ENCODE assay signal across 9 cellular contexts in genomic region chr3:194269610-194270145, GRCh38.
DNase-seq lines count a peak whose midpoint lies in the region; ATAC-seq and TF ChIP-seq lines count a peak whose summit lies in the region.
"Had no signal": no experiment of that assay in that cellular context is flagged by ENCODE, and none has a peak within 500 bp of the region (broad histone marks: within the 10 kb centered on the region; RNA-seq: fewer than 3 reads in every experiment).

No MANE protein-coding gene starts in this region.

- peak overlapping the region; percentile 29 to 85 (median 72) for H3K27ac ChIP-seq in stomach

- no peaks in the 10 kb centered on the region for H3K27me3 ChIP-seq in H7 (ENCODE audit: control insufficient read depth, insufficient read depth, low read length)
- H3K27me3 ChIP-seq in stomach, result no peaks in the 10 kb centered on the region

- no peak overlapping the region for H3K4me3 Mint-ChIP-seq in chondrocyte (ENCODE audit: unreplicated experiment)

- peak; percentile 86 for TF ChIP-seq EP300 in stomach (IDR thresholded peaks at IDR 0.05)

- H3K9me3 Mint-ChIP-seq in chondrocyte (ENCODE audit: low read depth), result no peaks in the 10 kb centered on the region

- peak; percentile 6 for ATAC-seq in left lobe of liver
- no peak for ATAC-seq in GM21825 (IDR thresholded peaks at IDR 0.05; ENCODE audit: unreplicated experiment)
- ATAC-seq in GM18909 (IDR thresholded peaks at IDR 0.05; ENCODE audit: poor library complexity, unreplicated experiment), result no peak

- no peak overlapping the region for H3K4me3 ChIP-seq in H7 (ENCODE audit: insufficient read depth, low read depth, low read length)
- H3K4me3 ChIP-seq in stomach, result peak overlapping the region in 2 of 4 donors; percentile 1 to 19

- H3K4me1 Mint-ChIP-seq in chondrocyte (ENCODE audit: low read depth), result peaks cover 56% of the 10 kb centered on the region

- no peaks in the 10 kb centered on the region for H3K9me3 ChIP-seq in stomach

- H3K4me1 ChIP-seq in stomach, result peaks cover 27 to 62% (median 46%) of the 10 kb centered on the region in 4 donors

- TF ChIP-seq CTCF in chondrocyte (IDR thresholded peaks at IDR 0.05) (peak; percentile 65), stomach (IDR thresholded peaks at IDR 0.05) (peak in 3 of 7 experiments; percentile 22 to 32 (median 31))

- H3K36me3 Mint-ChIP-seq in chondrocyte (ENCODE audit: low read depth), result no peaks in the 10 kb centered on the region

- peaks cover 8% of the 10 kb centered on the region for H3K27me3 Mint-ChIP-seq in chondrocyte (ENCODE audit: low read depth)

- intact Hi-C loops in stomach (cut with DNase I; ENCODE audit: low total_unique reads), result no loop called here

- H3K36me3 ChIP-seq in H7 (replicated peaks; ENCODE audit: control insufficient read depth, insufficient read depth, low read length) (no peaks in the 10 kb centered on the region), stomach (no peaks in the 10 kb centered on the region)

- DNase-seq in H7, result peak; percentile 96
- peak; percentile 88 for DNase-seq in chondrocyte (ENCODE audit: low spot score)
- DNase-seq in left lobe of liver (ENCODE audit: low spot score), result peak; percentile 83
- DNase-seq in stomach, result peak; percentile 58
- no peak for DNase-seq in NCI-H187 (lab: John Stamatoyannopoulos, UW)
- no peak for DNase-seq in DMS53 treated with DMSO at 0.1 percent for 48 hours (lab: John Stamatoyannopoulos, UW; ENCODE audit: unreplicated experiment)
- DNase-seq: small intestine had no signal

- whole genome bisulfite sequencing in stomach, 5 donors, result 18 to 23% (median 21%) methylated on average over 20 to 29 of the region's 29 CpGs

- TF ChIP-seq POLR2A in stomach (IDR thresholded peaks at IDR 0.05), result no peak

- H3K27ac Mint-ChIP-seq in chondrocyte (ENCODE audit: unreplicated experiment), result peak overlapping the region; percentile 33

Comparison
In these comparisons a context has a peak if more than half of its experiments do, and no peak if none do; other contexts are left out.
1. DNase-seq: peak in H7 (single experiment), chondrocyte (single experiment), left lobe of liver (single experiment) and stomach (single experiment); none in NCI-H187 (0 of 2) and DMS53 treated with DMSO at 0.1 percent for 48 hours (single experiment).